In the genomic region with DNA sequence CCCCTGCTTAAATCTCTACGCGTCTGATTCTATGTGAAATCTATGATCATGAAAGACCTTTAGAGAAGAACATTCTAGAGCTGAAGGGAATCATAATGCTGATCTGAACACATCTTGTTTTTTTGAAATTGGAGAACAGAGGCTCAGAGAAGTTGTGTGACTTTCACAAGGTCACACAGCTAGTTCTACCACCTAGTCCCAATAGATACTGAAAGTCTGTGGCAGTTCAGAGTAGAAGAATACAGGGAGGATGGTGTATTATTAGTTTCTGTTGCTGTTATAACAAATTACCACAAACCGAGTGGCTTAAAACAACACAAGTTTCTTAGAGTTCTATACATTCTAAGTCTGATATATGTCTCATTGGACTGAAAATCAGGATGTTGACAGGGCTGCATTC, we compare ENCODE assay signal across 27 cellular contexts.
"Had no signal": no experiment of that assay in that cellular context is flagged by ENCODE, and none has a peak within 500 bp of the region (broad histone marks: within the 10 kb centered on the region; RNA-seq: fewer than 3 reads in every experiment).

No MANE protein-coding gene starts in this region.

- H3K4me3 ChIP-seq: stomach, suprapubic skin, testis, thoracic aorta, thyroid gland, tibial artery, tibial nerve, transverse colon, upper lobe of left lung, upper lobe of right lung, uterus, vagina had no signal

- H3K36me3 ChIP-seq: uterus had no signal

- DNase-seq: stimulated activated CD4-positive, alpha-beta T cell treated with anti-CD3 and anti-CD28 coated beads, Interleukin-2, amount 100 ng/mL, for 48 hours; stimulated activated CD4-positive, alpha-beta T cell treated with anti-CD3 and anti-CD28 coated beads, Interleukin-4, amount 100 ng/mL, for 1 hour; stimulated activated CD4-positive, alpha-beta T cell treated with anti-CD3 and anti-CD28 coated beads, Interleukin-4, amount 100 ng/mL, for 24 hours; stimulated activated CD4-positive, alpha-beta T cell treated with anti-CD3 and anti-CD28 coated beads, Interleukin-4, amount 100 ng/mL, for 4 hours; stimulated activated CD8-positive, alpha-beta memory T cell treated with anti-CD3 and anti-CD28 coated beads, Interleukin-4, amount 100 ng/mL, for 48 hours; stimulated activated naive B cell treated with anti-CD40 and anti-IgM and Interleukin-4, amounts not matched to agents 10 μg/mL and 1 μg/mL and 100 μg/mL, for 72 hours; stimulated activated naive CD4-positive, alpha-beta T cell; stimulated activated naive CD4-positive, alpha-beta T cell treated with Interleukin-2 at 50 U/mL for 16 hours; stimulated activated naive CD8-positive, alpha-beta T cell treated with anti-CD3 and anti-CD28 coated beads, Interleukin-15, amount 100 ng/mL, for 72 hours; stimulated activated naive CD8-positive, alpha-beta T cell treated with anti-CD3 and anti-CD28 coated beads, Interleukin-15, Interleukin-2, amounts not matched to agents 100 U/mL and 50 U/mL, for 24 hours; stomach; substantia nigra; testis; thyroid gland; tibial artery; transverse colon; trophoblast cell; upper lobe of left lung; upper lobe of right lung; uterus had no signal

- H3K27ac ChIP-seq: stomach, suprapubic skin, testis, thoracic aorta, thyroid gland, tibial artery, tibial nerve, transverse colon, upper lobe of left lung, upper lobe of right lung, uterus, vagina had no signal

- H3K27me3 ChIP-seq: stomach, suprapubic skin, testis, thyroid gland, tibial artery, tibial nerve, transverse colon, upper lobe of left lung, upper lobe of right lung, uterus, vagina had no signal

- FAIRE-seq: urothelium cell line had no signal

- H3K9me3 ChIP-seq: stomach, testis, thoracic aorta, thyroid gland, tibial artery, transverse colon, upper lobe of left lung, upper lobe of right lung, uterus, vagina had no signal

- ATAC-seq: stimulated activated effector memory CD8-positive, alpha-beta T cell treated with anti-CD3 and anti-CD28 coated beads, Interleukin-12 subunit alpha, Interleukin-12 subunit beta, amount 100 ng/mL, for 72 hours; stimulated activated memory B cell treated with anti-CD40 and anti-IgM and Interleukin-4, amounts not matched to agents 10 μg/mL and 1 μg/mL and 100 μg/mL, for 72 hours; stimulated activated naive B cell treated with anti-CD40 and anti-IgM and Interleukin-4, amounts not matched to agents 10 μg/mL and 1 μg/mL and 100 μg/mL, for 72 hours; stimulated activated naive CD8-positive, alpha-beta T cell treated with anti-CD3 and anti-CD28 coated beads, Interleukin-15, amount 100 ng/mL, for 72 hours; stimulated activated naive CD8-positive, alpha-beta T cell treated with anti-CD3 and anti-CD28 coated beads, Interleukin-15, Interleukin-2, amounts not matched to agents 100 U/mL and 50 U/mL, for 24 hours; upper lobe of right lung had no signal

- H3K4me1 ChIP-seq: stomach, suprapubic skin, testis, thyroid gland, tibial artery, tibial nerve, transverse colon, upper lobe of left lung, upper lobe of right lung, uterus, vagina had no signal
